In the genomic region with DNA sequence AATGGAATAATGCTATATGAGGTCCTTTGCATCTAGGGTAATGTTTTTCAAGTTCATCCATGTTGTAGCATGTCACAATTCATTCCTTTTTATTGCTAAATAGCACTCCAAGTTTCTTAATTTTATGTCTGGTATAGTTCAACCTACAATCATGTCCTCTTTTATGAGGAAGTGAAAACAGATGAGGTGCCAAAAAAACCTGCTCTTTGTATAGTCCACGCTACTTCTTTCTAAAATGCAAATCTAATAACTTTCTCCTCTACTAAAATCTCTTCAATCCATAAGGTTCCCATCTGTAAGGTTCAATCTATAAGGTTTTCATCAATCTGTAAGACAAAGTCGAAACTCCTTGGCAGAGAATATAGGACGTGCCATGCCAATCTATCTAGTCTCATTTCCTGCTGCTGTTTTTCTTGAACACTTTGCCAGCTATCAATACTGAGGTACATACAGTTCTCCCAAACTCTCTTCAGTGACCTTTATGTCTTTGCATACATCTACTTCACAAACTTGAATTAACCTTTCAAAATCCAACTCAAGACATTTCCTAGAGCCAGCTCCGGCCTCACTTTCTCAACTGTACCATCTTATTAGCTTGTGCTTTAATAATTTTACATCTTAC, we compare ENCODE assay signal across 14 cellular contexts. TPM values are rescaled to one million over a fixed set of nuclear protein-coding genes. Genes with fewer than 3 reads are reported as not detected.
A peak's percentile ranks its signal among the peaks of the same experiment; 100 is the strongest.
DNase-seq lines count a peak whose midpoint lies in the region; ATAC-seq lines count a peak whose summit lies in the region.
"Had no signal": no experiment of that assay in that cellular context is flagged by ENCODE, and none has a peak within 500 bp of the region (broad histone marks: within the 10 kb centered on the region; RNA-seq: fewer than 3 reads in every experiment).

No MANE protein-coding gene starts in this region.

- peaks cover 0 to 12% of the 10 kb centered on the region in 2 experiments for H3K9me3 ChIP-seq in CD4-positive, CD25-positive, alpha-beta regulatory T cell (ENCODE audit: control insufficient read depth in 2 of 2, low read length in 2 of 2)

- H3K4me3 Mint-ChIP-seq in CD4-positive, CD25-positive, alpha-beta regulatory T cell: peak overlapping the region in 3 of 4 donors; percentile 2 to 13 (median 10)
- H3K4me3 Mint-ChIP-seq in T-cell: peak overlapping the region in 2 of 3 donors; percentile 1 to 8

- CTCF ChIA-PET in T-cell (lab: Charles Lee): interaction anchor here in 1 of 2 donors (2.3 kb wide), 1 partner anchor 16 kb away, joined by 5 read pairs; no protein-coding TSS in a partner anchor

- H3K27ac Mint-ChIP-seq in CD4-positive, CD25-positive, alpha-beta regulatory T cell: peak overlapping the region in 2 of 3 donors; percentile 21 to 52
- peak overlapping the region in 1 of 2 donors; percentile 53 for H3K27ac Mint-ChIP-seq in T-cell

- H3K36me3 ChIP-seq in CD4-positive, CD25-positive, alpha-beta regulatory T cell (ENCODE audit: control insufficient read depth, insufficient read depth, low read length): peaks cover 26% of the 10 kb centered on the region

- DNase-seq in CD4-positive, CD25-positive, alpha-beta regulatory T cell: no peak
- DNase-seq in T-cell (no peak), HPDE6-E6E7 (ENCODE audit: extremely low spot score) (no peak), NCI-H1092 (lab: John Stamatoyannopoulos, UW) (no peak), kidney tubule cell (ENCODE audit: low spot score) (no peak), posterior vena cava (ENCODE audit: low spot score) (no peak)
- DNase-seq: activated CD4-positive, CD25-positive, alpha-beta regulatory T cell treated with anti-CD3 and anti-CD28 coated beads, Interleukin-2, amount 50 U/mL, for 72 hours; amniotic stem cell; nucleus accumbens; stimulated activated CD4-positive, alpha-beta T cell treated with anti-CD3 and anti-CD28 coated beads, Interleukin-4, amount 100 ng/mL, for 4 hours had no signal

- H3K36me3 Mint-ChIP-seq in CD4-positive, CD25-positive, alpha-beta regulatory T cell: peaks cover 49% of the 10 kb centered on the region
- H3K36me3 Mint-ChIP-seq in T-cell: peaks cover 50% of the 10 kb centered on the region

- H3K9me3 Mint-ChIP-seq in CD4-positive, CD25-positive, alpha-beta regulatory T cell: peaks cover 0 to 14% (median 7%) of the 10 kb centered on the region in 7 donors
- peaks cover 5 to 16% (median 9%) of the 10 kb centered on the region in 3 donors for H3K9me3 Mint-ChIP-seq in T-cell

- no peak overlapping the region for H3K4me3 ChIP-seq in CD4-positive, CD25-positive, alpha-beta regulatory T cell (ENCODE audit: low read depth, low read length)
- H3K4me3 ChIP-seq: tibial nerve had no signal

- no peaks in the 10 kb centered on the region for H3K27me3 Mint-ChIP-seq in CD4-positive, CD25-positive, alpha-beta regulatory T cell
- H3K27me3 Mint-ChIP-seq in T-cell: no peaks in the 10 kb centered on the region

- no peak for ATAC-seq in CD4-positive, CD25-positive, alpha-beta regulatory T cell (ENCODE audit: low read depth in 2 of 2)
- ATAC-seq in GM18909 (IDR thresholded peaks at IDR 0.05; ENCODE audit: poor library complexity, unreplicated experiment) (peak; percentile 63), HG02885 (IDR thresholded peaks at IDR 0.05; ENCODE audit: poor library complexity, unreplicated experiment) (peak; percentile 61), T-cell (replicated peaks in 1 of 4) (no peak)

- no peak overlapping the region for H3K27ac ChIP-seq in CD4-positive, CD25-positive, alpha-beta regulatory T cell (ENCODE audit: insufficient read depth, low read length, poor library complexity, severe bottlenecking)
- H3K27ac ChIP-seq: C4-2B, tibial nerve had no signal

- peaks cover 60 to 71% (median 65%) of the 10 kb centered on the region in 4 donors for H3K4me1 Mint-ChIP-seq in CD4-positive, CD25-positive, alpha-beta regulatory T cell
- peaks cover 60 to 74% (median 73%) of the 10 kb centered on the region in 3 donors for H3K4me1 Mint-ChIP-seq in T-cell

- intact Hi-C loops in posterior vena cava (cut with DNase I): no loop called here

- POLR2A ChIA-PET in T-cell (lab: Charles Lee): no interaction called here

- peaks cover 40% of the 10 kb centered on the region for H3K4me1 ChIP-seq in CD4-positive, CD25-positive, alpha-beta regulatory T cell (ENCODE audit: control insufficient read depth, insufficient read depth, low read length, poor library complexity, severe bottlenecking)

- H3K27me3 ChIP-seq in CD4-positive, CD25-positive, alpha-beta regulatory T cell (ENCODE audit: control insufficient read depth, insufficient read depth, low read length): no peaks in the 10 kb centered on the region
- H3K27me3 ChIP-seq: tibial nerve had no signal

RNA-seq across cellular contexts. Expression of a gene that starts 33.7 kb away (rescaled TPM):
- total RNA-seq in CD4-positive, CD25-positive, alpha-beta regulatory T cell: 62.0 TPM
- polyA plus RNA-seq in CD4-positive, CD25-positive, alpha-beta regulatory T cell: 10 to 100 TPM; 19.3 to 24.9 (median 20.9) TPM
- total RNA-seq in T-cell (10 to 100 TPM; 50.0 to 77.9 (median 58.7) TPM), posterior vena cava (10 to 100 TPM; 27.0 to 29.1 TPM)

Comparison
In these comparisons a context has a peak if more than half of its experiments do, and no peak if none do; other contexts are left out.
1. ATAC-seq: peak in GM18909 (single experiment) and HG02885 (single experiment); none in CD4-positive, CD25-positive, alpha-beta regulatory T cell (0 of 2) and T-cell (0 of 4).